17 cellular contexts compared by ENCODE assay signal in genomic region chr20:6718660-6719059, GRCh38. TPM values are rescaled to one million over a fixed set of nuclear protein-coding genes. Genes with fewer than 3 reads are reported as not detected.
A peak's percentile ranks its signal among the peaks of the same experiment; 100 is the strongest.
DNase-seq lines count a peak whose midpoint lies in the region; ATAC-seq lines count a peak whose summit lies in the region.
"Had no signal": no experiment of that assay in that cellular context is flagged by ENCODE, and none has a peak within 500 bp of the region (broad histone marks: within the 10 kb centered on the region; RNA-seq: fewer than 3 reads in every experiment).

No MANE protein-coding gene starts in this region.

- no peaks in the 10 kb centered on the region for H3K9me3 ChIP-seq in CD8-positive, alpha-beta memory T cell (ENCODE audit: low read length)

- intact Hi-C loops in dendritic cell treated with granulocyte-macrophage colony-stimulating factor and Interleukin-4, amounts not matched to agents 40 ng/mL and 50 ng/mL, for 4 days (cut with micrococcal nuclease) = no loop called here

- H3K4me3 ChIP-seq in CD8-positive, alpha-beta memory T cell (ENCODE audit: low read length) = no peak overlapping the region

- POLR2A ChIA-PET in CD8-positive, alpha-beta memory T cell (lab: Charles Lee) = no interaction called here

- no peaks in the 10 kb centered on the region for H3K36me3 Mint-ChIP-seq in dendritic cell treated with granulocyte-macrophage colony-stimulating factor and Interleukin-4, amounts not matched to agents 40 ng/mL and 50 ng/mL, for 4 days (ENCODE audit: low read depth)
- no peaks in the 10 kb centered on the region for H3K36me3 Mint-ChIP-seq in natural killer cell treated with Interleukin-12 subunit alpha and Interleukin-12 subunit beta and Interleukin-15 and Interleukin-18, amount 100 ng/mL, for 72 hours
- H3K36me3 Mint-ChIP-seq in CD8-positive, alpha-beta memory T cell = no peaks in the 10 kb centered on the region
- H3K36me3 Mint-ChIP-seq: activated naive CD4-positive, alpha-beta T cell treated with anti-CD3 and anti-CD28 coated beads, Interleukin-2, amount 50 U/mL, for 72 hours; stimulated activated memory B cell treated with anti-CD40 and anti-IgM and Interleukin-4, amounts not matched to agents 10 μg/mL and 1 μg/mL and 100 μg/mL, for 72 hours had no signal

- no peak for ATAC-seq in GM21515 (IDR thresholded peaks at IDR 0.05; ENCODE audit: unreplicated experiment)
- no peak for ATAC-seq in natural killer cell treated with Interleukin-12 subunit alpha and Interleukin-12 subunit beta and Interleukin-15 and Interleukin-18, amount 100 ng/mL, for 72 hours
- ATAC-seq: activated naive CD4-positive, alpha-beta T cell treated with anti-CD3 and anti-CD28 coated beads, Interleukin-2, amount 50 U/mL, for 72 hours; stimulated activated memory B cell treated with anti-CD40 and anti-IgM and Interleukin-4, amounts not matched to agents 10 μg/mL and 1 μg/mL and 100 μg/mL, for 72 hours had no signal

- H3K27me3 ChIP-seq in CD8-positive, alpha-beta memory T cell (ENCODE audit: insufficient read depth, low read length, poor library complexity, severe bottlenecking) = no peaks in the 10 kb centered on the region

- peaks cover 33% of the 10 kb centered on the region for H3K27me3 Mint-ChIP-seq in dendritic cell treated with granulocyte-macrophage colony-stimulating factor and Interleukin-4, amounts not matched to agents 40 ng/mL and 50 ng/mL, for 4 days
- peaks cover 0 to 11% of the 10 kb centered on the region in 2 donors for H3K27me3 Mint-ChIP-seq in natural killer cell treated with Interleukin-12 subunit alpha and Interleukin-12 subunit beta and Interleukin-15 and Interleukin-18, amount 100 ng/mL, for 72 hours
- H3K27me3 Mint-ChIP-seq in CD8-positive, alpha-beta memory T cell = no peaks in the 10 kb centered on the region
- H3K27me3 Mint-ChIP-seq: stimulated activated memory B cell treated with anti-CD40 and anti-IgM and Interleukin-4, amounts not matched to agents 10 μg/mL and 1 μg/mL and 100 μg/mL, for 72 hours had no signal

- H3K27ac Mint-ChIP-seq in dendritic cell treated with granulocyte-macrophage colony-stimulating factor and Interleukin-4, amounts not matched to agents 40 ng/mL and 50 ng/mL, for 4 days = peak overlapping the region; percentile 40
- H3K27ac Mint-ChIP-seq in natural killer cell treated with Interleukin-12 subunit alpha and Interleukin-12 subunit beta and Interleukin-15 and Interleukin-18, amount 100 ng/mL, for 72 hours = no peak overlapping the region
- H3K27ac Mint-ChIP-seq in CD8-positive, alpha-beta memory T cell = no peak overlapping the region
- H3K27ac Mint-ChIP-seq: activated naive CD4-positive, alpha-beta T cell treated with anti-CD3 and anti-CD28 coated beads, Interleukin-2, amount 50 U/mL, for 72 hours; stimulated activated memory B cell treated with anti-CD40 and anti-IgM and Interleukin-4, amounts not matched to agents 10 μg/mL and 1 μg/mL and 100 μg/mL, for 72 hours had no signal

- peaks cover 16% of the 10 kb centered on the region for H3K9me3 Mint-ChIP-seq in dendritic cell treated with granulocyte-macrophage colony-stimulating factor and Interleukin-4, amounts not matched to agents 40 ng/mL and 50 ng/mL, for 4 days
- no peaks in the 10 kb centered on the region for H3K9me3 Mint-ChIP-seq in natural killer cell treated with Interleukin-12 subunit alpha and Interleukin-12 subunit beta and Interleukin-15 and Interleukin-18, amount 100 ng/mL, for 72 hours
- H3K9me3 Mint-ChIP-seq in CD8-positive, alpha-beta memory T cell = peaks cover 0 to 10% (median 7%) of the 10 kb centered on the region in 5 donors

- H3K27ac ChIP-seq in CD8-positive, alpha-beta memory T cell (ENCODE audit: low read depth, low read length) = no peak overlapping the region
- H3K27ac ChIP-seq: WERI-Rb-1 had no signal

- no peaks in the 10 kb centered on the region for H3K36me3 ChIP-seq in CD8-positive, alpha-beta memory T cell (ENCODE audit: insufficient read depth, low read length)
- H3K36me3 ChIP-seq: WERI-Rb-1 had no signal

- H3K4me3 Mint-ChIP-seq in dendritic cell treated with granulocyte-macrophage colony-stimulating factor and Interleukin-4, amounts not matched to agents 40 ng/mL and 50 ng/mL, for 4 days = no peak overlapping the region
- H3K4me3 Mint-ChIP-seq in natural killer cell treated with Interleukin-12 subunit alpha and Interleukin-12 subunit beta and Interleukin-15 and Interleukin-18, amount 100 ng/mL, for 72 hours = no peak overlapping the region
- no peak overlapping the region for H3K4me3 Mint-ChIP-seq in CD8-positive, alpha-beta memory T cell
- H3K4me3 Mint-ChIP-seq: H9; stimulated activated memory B cell treated with anti-CD40 and anti-IgM and Interleukin-4, amounts not matched to agents 10 μg/mL and 1 μg/mL and 100 μg/mL, for 72 hours had no signal

- CTCF ChIA-PET in CD8-positive, alpha-beta memory T cell (lab: Charles Lee) = no interaction called here

- DNase-seq in DMS53 (lab: John Stamatoyannopoulos, UW) (peak; percentile 78), NCI-H510A treated with DMSO at 0.1 percent for 48 hours (lab: John Stamatoyannopoulos, UW) (peak; percentile 46), left kidney (ENCODE audit: low read depth, low spot score) (peak; percentile 57), midbrain (lab: John Stamatoyannopoulos, UW) (no peak)
- DNase-seq in natural killer cell treated with Interleukin-12 subunit alpha and Interleukin-12 subunit beta and Interleukin-15 and Interleukin-18, amount 100 ng/mL, for 72 hours (ENCODE audit: low spot score) = no peak
- DNase-seq in CD8-positive, alpha-beta memory T cell = no peak
- DNase-seq: DMS79 treated with DMSO at 0.1 percent for 48 hours; H9; NCI-H446; retina; SIG-M5; stimulated activated CD4-positive, alpha-beta T cell treated with anti-CD3 and anti-CD28 coated beads, Interleukin-4, amount 100 ng/mL, for 1 hour; WERI-Rb-1 had no signal

- H3K4me1 ChIP-seq in CD8-positive, alpha-beta memory T cell (ENCODE audit: insufficient read depth, low read length) = no peaks in the 10 kb centered on the region

- peaks cover 22% of the 10 kb centered on the region for H3K4me1 Mint-ChIP-seq in dendritic cell treated with granulocyte-macrophage colony-stimulating factor and Interleukin-4, amounts not matched to agents 40 ng/mL and 50 ng/mL, for 4 days (ENCODE audit: low read depth)
- H3K4me1 Mint-ChIP-seq in natural killer cell treated with Interleukin-12 subunit alpha and Interleukin-12 subunit beta and Interleukin-15 and Interleukin-18, amount 100 ng/mL, for 72 hours (ENCODE audit: low read depth in 2 of 2) = no peaks in the 10 kb centered on the region
- no peaks in the 10 kb centered on the region for H3K4me1 Mint-ChIP-seq in CD8-positive, alpha-beta memory T cell
- H3K4me1 Mint-ChIP-seq: stimulated activated memory B cell treated with anti-CD40 and anti-IgM and Interleukin-4, amounts not matched to agents 10 μg/mL and 1 μg/mL and 100 μg/mL, for 72 hours had no signal

RNA-seq across cellular contexts. Expression of gene BMP2, which starts 48.8 kb away (rescaled TPM):
- total RNA-seq in natural killer cell treated with Interleukin-12 subunit alpha and Interleukin-12 subunit beta and Interleukin-15 and Interleukin-18, amount 100 ng/mL, for 72 hours = under 1 TPM; 0.10 to 0.11 TPM
- not detected for total RNA-seq in CD8-positive, alpha-beta memory T cell
- polyA plus RNA-seq in CD8-positive, alpha-beta memory T cell = not detected
- total RNA-seq: activated naive CD4-positive, alpha-beta T cell treated with anti-CD3 and anti-CD28 coated beads, Interleukin-2, amount 50 U/mL, for 72 hours had no signal

Comparison
In these comparisons a context has a peak if more than half of its experiments do, and no peak if none do; other contexts are left out.
1. DNase-seq: peak in DMS53 (single experiment), NCI-H510A treated with DMSO at 0.1 percent for 48 hours (single experiment) and left kidney (single experiment); none in midbrain (single experiment), natural killer cell treated with Interleukin-12 subunit alpha and Interleukin-12 subunit beta and Interleukin-15 and Interleukin-18, amount 100 ng/mL, for 72 hours (single experiment) and CD8-positive, alpha-beta memory T cell (0 of 5).